ENCODE assay signal across 1 cellular context in the genomic region with DNA sequence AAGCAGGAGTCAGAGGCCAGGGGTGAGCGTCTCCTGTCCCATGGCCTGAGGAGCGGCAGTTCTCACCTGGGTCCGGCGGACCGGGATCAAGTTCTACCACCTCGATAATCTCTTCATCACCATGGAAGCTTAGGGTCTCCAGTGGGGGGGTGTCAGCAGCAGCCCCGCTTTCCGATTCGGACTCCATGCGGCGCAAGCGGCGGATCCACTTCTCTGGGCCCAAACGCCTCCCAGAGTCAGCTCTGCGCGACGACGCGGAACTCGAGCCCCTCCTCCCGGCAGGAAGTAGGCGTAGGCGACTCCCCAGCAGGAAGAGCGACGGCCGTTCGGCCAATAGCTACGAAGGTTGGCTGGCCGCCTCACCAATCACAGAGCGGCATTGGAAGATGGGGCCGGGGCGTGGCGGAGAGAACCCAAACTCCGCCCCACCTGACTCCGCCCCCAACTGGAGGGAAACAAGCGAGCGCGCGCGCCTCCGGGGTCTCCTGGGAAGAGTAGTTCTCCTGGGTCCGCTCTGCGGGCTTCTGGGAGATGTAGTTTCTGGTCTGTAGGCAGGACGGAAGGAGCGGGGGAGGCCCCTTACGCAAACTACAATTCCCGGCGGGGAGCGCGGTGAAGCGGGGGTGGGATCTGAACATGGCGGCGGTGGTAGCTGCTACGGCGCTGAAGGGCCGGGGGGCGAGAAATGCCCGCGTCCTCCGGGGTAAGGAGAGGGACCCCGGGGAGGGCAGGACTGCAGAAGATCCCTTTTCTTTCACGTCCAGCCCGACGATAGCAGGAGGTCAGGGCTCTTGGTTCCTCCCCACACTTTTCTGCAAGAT.
TF ChIP-seq lines count a peak whose summit lies in the region.

A gene with protein sequence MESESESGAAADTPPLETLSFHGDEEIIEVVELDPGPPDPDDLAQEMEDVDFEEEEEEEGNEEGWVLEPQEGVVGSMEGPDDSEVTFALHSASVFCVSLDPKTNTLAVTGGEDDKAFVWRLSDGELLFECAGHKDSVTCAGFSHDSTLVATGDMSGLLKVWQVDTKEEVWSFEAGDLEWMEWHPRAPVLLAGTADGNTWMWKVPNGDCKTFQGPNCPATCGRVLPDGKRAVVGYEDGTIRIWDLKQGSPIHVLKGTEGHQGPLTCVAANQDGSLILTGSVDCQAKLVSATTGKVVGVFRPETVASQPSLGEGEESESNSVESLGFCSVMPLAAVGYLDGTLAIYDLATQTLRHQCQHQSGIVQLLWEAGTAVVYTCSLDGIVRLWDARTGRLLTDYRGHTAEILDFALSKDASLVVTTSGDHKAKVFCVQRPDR (minus strand): TSS at position 238 of the 821 bp plus-strand sequence. CDS start 51 bp downstream, at position 187.
A gene with protein sequence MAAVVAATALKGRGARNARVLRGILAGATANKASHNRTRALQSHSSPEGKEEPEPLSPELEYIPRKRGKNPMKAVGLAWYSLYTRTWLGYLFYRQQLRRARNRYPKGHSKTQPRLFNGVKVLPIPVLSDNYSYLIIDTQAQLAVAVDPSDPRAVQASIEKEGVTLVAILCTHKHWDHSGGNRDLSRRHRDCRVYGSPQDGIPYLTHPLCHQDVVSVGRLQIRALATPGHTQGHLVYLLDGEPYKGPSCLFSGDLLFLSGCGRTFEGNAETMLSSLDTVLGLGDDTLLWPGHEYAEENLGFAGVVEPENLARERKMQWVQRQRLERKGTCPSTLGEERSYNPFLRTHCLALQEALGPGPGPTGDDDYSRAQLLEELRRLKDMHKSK (plus strand): TSS at position 620 of the 821 bp plus-strand sequence. CDS start 17 bp downstream, at position 637.

TF ChIP-seq in HepG2, 621 proteins besides CTCF, POLR2A, EP300 and RAD21 (continued from another document and continues in another):
- TF ChIP-seq, protein P1, sequence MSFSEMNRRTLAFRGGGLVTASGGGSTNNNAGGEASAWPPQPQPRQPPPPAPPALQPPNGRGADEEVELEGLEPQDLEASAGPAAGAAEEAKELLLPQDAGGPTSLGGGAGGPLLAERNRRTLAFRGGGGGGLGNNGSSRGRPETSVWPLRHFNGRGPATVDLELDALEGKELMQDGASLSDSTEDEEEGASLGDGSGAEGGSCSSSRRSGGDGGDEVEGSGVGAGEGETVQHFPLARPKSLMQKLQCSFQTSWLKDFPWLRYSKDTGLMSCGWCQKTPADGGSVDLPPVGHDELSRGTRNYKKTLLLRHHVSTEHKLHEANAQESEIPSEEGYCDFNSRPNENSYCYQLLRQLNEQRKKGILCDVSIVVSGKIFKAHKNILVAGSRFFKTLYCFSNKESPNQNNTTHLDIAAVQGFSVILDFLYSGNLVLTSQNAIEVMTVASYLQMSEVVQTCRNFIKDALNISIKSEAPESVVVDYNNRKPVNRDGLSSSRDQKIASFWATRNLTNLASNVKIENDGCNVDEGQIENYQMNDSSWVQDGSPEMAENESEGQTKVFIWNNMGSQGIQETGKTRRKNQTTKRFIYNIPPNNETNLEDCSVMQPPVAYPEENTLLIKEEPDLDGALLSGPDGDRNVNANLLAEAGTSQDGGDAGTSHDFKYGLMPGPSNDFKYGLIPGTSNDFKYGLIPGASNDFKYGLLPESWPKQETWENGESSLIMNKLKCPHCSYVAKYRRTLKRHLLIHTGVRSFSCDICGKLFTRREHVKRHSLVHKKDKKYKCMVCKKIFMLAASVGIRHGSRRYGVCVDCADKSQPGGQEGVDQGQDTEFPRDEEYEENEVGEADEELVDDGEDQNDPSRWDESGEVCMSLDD (CRISPR knock-in tag; IDR thresholded peaks at IDR 0.05; ENCODE audit: borderline replicate concordance) = peak; percentile 79
- TF ChIP-seq, protein P2, sequence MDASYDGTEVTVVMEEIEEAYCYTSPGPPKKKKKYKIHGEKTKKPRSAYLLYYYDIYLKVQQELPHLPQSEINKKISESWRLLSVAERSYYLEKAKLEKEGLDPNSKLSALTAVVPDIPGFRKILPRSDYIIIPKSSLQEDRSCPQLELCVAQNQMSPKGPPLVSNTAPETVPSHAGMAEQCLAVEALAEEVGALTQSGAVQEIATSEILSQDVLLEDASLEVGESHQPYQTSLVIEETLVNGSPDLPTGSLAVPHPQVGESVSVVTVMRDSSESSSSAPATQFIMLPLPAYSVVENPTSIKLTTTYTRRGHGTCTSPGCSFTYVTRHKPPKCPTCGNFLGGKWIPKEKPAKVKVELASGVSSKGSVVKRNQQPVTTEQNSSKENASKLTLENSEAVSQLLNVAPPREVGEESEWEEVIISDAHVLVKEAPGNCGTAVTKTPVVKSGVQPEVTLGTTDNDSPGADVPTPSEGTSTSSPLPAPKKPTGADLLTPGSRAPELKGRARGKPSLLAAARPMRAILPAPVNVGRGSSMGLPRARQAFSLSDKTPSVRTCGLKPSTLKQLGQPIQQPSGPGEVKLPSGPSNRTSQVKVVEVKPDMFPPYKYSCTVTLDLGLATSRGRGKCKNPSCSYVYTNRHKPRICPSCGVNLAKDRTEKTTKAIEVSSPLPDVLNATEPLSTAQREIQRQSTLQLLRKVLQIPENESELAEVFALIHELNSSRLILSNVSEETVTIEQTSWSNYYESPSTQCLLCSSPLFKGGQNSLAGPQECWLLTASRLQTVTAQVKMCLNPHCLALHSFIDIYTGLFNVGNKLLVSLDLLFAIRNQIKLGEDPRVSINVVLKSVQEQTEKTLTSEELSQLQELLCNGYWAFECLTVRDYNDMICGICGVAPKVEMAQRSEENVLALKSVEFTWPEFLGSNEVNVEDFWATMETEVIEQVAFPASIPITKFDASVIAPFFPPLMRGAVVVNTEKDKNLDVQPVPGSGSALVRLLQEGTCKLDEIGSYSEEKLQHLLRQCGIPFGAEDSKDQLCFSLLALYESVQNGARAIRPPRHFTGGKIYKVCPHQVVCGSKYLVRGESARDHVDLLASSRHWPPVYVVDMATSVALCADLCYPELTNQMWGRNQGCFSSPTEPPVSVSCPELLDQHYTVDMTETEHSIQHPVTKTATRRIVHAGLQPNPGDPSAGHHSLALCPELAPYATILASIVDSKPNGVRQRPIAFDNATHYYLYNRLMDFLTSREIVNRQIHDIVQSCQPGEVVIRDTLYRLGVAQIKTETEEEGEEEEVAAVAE (CRISPR knock-in tag; IDR thresholded peaks at IDR 0.05; ENCODE audit: borderline replicate concordance) = no peak
- TF ChIP-seq, protein P3, sequence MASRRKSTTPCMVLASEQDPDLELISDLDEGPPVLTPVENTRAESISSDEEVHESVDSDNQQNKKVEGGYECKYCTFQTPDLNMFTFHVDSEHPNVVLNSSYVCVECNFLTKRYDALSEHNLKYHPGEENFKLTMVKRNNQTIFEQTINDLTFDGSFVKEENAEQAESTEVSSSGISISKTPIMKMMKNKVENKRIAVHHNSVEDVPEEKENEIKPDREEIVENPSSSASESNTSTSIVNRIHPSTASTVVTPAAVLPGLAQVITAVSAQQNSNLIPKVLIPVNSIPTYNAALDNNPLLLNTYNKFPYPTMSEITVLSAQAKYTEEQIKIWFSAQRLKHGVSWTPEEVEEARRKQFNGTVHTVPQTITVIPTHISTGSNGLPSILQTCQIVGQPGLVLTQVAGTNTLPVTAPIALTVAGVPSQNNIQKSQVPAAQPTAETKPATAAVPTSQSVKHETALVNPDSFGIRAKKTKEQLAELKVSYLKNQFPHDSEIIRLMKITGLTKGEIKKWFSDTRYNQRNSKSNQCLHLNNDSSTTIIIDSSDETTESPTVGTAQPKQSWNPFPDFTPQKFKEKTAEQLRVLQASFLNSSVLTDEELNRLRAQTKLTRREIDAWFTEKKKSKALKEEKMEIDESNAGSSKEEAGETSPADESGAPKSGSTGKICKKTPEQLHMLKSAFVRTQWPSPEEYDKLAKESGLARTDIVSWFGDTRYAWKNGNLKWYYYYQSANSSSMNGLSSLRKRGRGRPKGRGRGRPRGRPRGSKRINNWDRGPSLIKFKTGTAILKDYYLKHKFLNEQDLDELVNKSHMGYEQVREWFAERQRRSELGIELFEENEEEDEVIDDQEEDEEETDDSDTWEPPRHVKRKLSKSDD (CRISPR knock-in tag; IDR thresholded peaks at IDR 0.05; ENCODE audit: low read depth) = no peak; the same call in 1 of the 2 replicates
- TF ChIP-seq, protein P4, sequence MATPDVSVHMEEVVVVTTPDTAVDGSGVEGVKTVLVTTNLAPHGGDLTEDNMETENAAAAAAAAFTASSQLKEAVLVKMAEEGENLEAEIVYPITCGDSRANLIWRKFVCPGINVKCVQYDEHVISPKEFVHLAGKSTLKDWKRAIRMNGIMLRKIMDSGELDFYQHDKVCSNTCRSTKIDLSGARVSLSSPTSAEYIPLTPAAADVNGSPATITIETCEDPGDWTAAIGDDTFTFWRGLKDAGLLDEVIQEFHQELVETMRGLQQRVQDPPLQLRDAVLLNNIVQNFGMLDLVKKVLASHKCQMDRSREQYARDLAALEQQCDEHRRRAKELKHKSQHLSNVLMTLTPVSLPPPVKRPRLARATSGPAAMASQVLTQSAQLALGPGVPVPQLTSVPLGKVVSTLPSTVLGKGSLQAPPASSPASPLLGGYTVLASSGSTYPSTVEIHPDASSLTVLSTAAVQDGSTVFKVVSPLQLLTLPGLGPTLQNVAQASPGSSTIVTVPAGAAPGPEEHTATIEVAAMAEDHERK (CRISPR knock-in tag; IDR thresholded peaks at IDR 0.05; ENCODE audit: low read depth) = peak; percentile 85
- TF ChIP-seq MZF1 (CRISPR knock-in tag; IDR thresholded peaks at IDR 0.05; ENCODE audit: borderline replicate concordance) = 0 out of 2 replicates have a peak, but pooled peaks have one; percentile 15
- 0 out of 2 replicates have a peak, but pooled peaks have one; percentile 63 for TF ChIP-seq ZNF263 (CRISPR knock-in tag; IDR thresholded peaks at IDR 0.05)
- TF ChIP-seq, protein P5, sequence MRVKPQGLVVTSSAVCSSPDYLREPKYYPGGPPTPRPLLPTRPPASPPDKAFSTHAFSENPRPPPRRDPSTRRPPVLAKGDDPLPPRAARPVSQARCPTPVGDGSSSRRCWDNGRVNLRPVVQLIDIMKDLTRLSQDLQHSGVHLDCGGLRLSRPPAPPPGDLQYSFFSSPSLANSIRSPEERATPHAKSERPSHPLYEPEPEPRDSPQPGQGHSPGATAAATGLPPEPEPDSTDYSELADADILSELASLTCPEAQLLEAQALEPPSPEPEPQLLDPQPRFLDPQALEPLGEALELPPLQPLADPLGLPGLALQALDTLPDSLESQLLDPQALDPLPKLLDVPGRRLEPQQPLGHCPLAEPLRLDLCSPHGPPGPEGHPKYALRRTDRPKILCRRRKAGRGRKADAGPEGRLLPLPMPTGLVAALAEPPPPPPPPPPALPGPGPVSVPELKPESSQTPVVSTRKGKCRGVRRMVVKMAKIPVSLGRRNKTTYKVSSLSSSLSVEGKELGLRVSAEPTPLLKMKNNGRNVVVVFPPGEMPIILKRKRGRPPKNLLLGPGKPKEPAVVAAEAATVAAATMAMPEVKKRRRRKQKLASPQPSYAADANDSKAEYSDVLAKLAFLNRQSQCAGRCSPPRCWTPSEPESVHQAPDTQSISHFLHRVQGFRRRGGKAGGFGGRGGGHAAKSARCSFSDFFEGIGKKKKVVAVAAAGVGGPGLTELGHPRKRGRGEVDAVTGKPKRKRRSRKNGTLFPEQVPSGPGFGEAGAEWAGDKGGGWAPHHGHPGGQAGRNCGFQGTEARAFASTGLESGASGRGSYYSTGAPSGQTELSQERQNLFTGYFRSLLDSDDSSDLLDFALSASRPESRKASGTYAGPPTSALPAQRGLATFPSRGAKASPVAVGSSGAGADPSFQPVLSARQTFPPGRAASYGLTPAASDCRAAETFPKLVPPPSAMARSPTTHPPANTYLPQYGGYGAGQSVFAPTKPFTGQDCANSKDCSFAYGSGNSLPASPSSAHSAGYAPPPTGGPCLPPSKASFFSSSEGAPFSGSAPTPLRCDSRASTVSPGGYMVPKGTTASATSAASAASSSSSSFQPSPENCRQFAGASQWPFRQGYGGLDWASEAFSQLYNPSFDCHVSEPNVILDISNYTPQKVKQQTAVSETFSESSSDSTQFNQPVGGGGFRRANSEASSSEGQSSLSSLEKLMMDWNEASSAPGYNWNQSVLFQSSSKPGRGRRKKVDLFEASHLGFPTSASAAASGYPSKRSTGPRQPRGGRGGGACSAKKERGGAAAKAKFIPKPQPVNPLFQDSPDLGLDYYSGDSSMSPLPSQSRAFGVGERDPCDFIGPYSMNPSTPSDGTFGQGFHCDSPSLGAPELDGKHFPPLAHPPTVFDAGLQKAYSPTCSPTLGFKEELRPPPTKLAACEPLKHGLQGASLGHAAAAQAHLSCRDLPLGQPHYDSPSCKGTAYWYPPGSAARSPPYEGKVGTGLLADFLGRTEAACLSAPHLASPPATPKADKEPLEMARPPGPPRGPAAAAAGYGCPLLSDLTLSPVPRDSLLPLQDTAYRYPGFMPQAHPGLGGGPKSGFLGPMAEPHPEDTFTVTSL (CRISPR knock-in tag; IDR thresholded peaks at IDR 0.05; ENCODE audit: borderline replicate concordance) = no peak
- TF ChIP-seq FOXA3 (CRISPR knock-in tag; IDR thresholded peaks at IDR 0.05) = peak; percentile 71
- TF ChIP-seq, protein P6, sequence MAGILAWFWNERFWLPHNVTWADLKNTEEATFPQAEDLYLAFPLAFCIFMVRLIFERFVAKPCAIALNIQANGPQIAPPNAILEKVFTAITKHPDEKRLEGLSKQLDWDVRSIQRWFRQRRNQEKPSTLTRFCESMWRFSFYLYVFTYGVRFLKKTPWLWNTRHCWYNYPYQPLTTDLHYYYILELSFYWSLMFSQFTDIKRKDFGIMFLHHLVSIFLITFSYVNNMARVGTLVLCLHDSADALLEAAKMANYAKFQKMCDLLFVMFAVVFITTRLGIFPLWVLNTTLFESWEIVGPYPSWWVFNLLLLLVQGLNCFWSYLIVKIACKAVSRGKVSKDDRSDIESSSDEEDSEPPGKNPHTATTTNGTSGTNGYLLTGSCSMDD (CRISPR knock-in tag; IDR thresholded peaks at IDR 0.05) = no peak
- TF ChIP-seq ZNF850 (CRISPR knock-in tag; conservative IDR thresholded peaks at IDR 0.05) = no peak
- TF ChIP-seq ZNF768 (CRISPR knock-in tag; IDR thresholded peaks at IDR 0.05) = peak; percentile 75
- peak; percentile 74; the same call in 1 of the 2 replicates for TF ChIP-seq KLF15 (CRISPR knock-in tag; IDR thresholded peaks at IDR 0.05; ENCODE audit: borderline replicate concordance)
- peak; percentile 97 for TF ChIP-seq HES4 (CRISPR knock-in tag; IDR thresholded peaks at IDR 0.05; ENCODE audit: borderline replicate concordance)
- TF ChIP-seq, protein P7, sequence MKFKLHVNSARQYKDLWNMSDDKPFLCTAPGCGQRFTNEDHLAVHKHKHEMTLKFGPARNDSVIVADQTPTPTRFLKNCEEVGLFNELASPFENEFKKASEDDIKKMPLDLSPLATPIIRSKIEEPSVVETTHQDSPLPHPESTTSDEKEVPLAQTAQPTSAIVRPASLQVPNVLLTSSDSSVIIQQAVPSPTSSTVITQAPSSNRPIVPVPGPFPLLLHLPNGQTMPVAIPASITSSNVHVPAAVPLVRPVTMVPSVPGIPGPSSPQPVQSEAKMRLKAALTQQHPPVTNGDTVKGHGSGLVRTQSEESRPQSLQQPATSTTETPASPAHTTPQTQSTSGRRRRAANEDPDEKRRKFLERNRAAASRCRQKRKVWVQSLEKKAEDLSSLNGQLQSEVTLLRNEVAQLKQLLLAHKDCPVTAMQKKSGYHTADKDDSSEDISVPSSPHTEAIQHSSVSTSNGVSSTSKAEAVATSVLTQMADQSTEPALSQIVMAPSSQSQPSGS (CRISPR knock-in tag; IDR thresholded peaks at IDR 0.05) = peak; percentile 68
- TF ChIP-seq ZNF225 (CRISPR knock-in tag; IDR thresholded peaks at IDR 0.05) = peak; percentile 78; the same call in 1 of the 2 replicates
- TF ChIP-seq, protein P8, sequence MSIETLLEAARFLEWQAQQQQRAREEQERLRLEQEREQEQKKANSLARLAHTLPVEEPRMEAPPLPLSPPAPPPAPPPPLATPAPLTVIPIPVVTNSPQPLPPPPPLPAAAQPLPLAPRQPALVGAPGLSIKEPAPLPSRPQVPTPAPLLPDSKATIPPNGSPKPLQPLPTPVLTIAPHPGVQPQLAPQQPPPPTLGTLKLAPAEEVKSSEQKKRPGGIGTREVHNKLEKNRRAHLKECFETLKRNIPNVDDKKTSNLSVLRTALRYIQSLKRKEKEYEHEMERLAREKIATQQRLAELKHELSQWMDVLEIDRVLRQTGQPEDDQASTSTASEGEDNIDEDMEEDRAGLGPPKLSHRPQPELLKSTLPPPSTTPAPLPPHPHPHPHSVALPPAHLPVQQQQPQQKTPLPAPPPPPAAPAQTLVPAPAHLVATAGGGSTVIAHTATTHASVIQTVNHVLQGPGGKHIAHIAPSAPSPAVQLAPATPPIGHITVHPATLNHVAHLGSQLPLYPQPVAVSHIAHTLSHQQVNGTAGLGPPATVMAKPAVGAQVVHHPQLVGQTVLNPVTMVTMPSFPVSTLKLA (IDR thresholded peaks at IDR 0.05) = peak; percentile 90
- no peak for TF ChIP-seq ZNF598 (CRISPR knock-in tag; IDR thresholded peaks at IDR 0.05; ENCODE audit: borderline replicate concordance)
